In genomic region chr12:85955127-85955526, GRCh38 we compare ENCODE assay signal across 15 cellular contexts.
DNase-seq lines count a peak whose midpoint lies in the region; ATAC-seq and TF ChIP-seq lines count a peak whose summit lies in the region.
"Had no signal": no experiment of that assay in that cellular context is flagged by ENCODE, and none has a peak within 500 bp of the region (broad histone marks: within the 10 kb centered on the region; RNA-seq: fewer than 3 reads in every experiment).

No MANE protein-coding gene starts in this region.

- H3K36me3 ChIP-seq in GM23248 (ENCODE audit: low read depth), result no peaks in the 10 kb centered on the region
- H3K36me3 ChIP-seq: BLaER1 treated with 17β-estradiol and CSF1 and Interleukin-3, amounts not matched to agents 10 nM and 100 nM; neutrophil had no signal

- no peak overlapping the region for H3K4me3 ChIP-seq in GM23248
- H3K4me3 ChIP-seq in fibroblast of villous mesenchyme (ENCODE audit: low read depth, low read length), result no peak overlapping the region
- H3K4me3 ChIP-seq: BLaER1 treated with 17β-estradiol and CSF1 and Interleukin-3, amounts not matched to agents 10 nM and 100 nM; SK-N-MC had no signal

- H3K9me2 ChIP-seq in GM23248 (ENCODE audit: insufficient read depth), result no peaks in the 10 kb centered on the region

- no peak overlapping the region for H3K4me2 ChIP-seq in GM23248 (ENCODE audit: unreplicated experiment)
- H3K4me2 ChIP-seq: BLaER1 treated with 17β-estradiol and CSF1 and Interleukin-3, amounts not matched to agents 10 nM and 100 nM had no signal

- DNase-seq in GM23248, result peak; percentile 3
- peak; percentile 42 for DNase-seq in SK-MEL-5 (ENCODE audit: low read depth, low spot score)
- peak; percentile 10 for DNase-seq in fibroblast of villous mesenchyme (ENCODE audit: low read depth)
- DNase-seq in AML-193 (lab: John Stamatoyannopoulos, UW), result no peak
- DNase-seq: activated T-cell treated with anti-CD3 and anti-CD28 coated beads, Interleukin-2, amount 50 U/mL, for 24 hours; foreskin fibroblast; KG1; left cardiac atrium had no signal

- peak overlapping the region; percentile 20 for H3K27ac ChIP-seq in 22Rv1
- H3K27ac ChIP-seq in GM23248, result no peak overlapping the region
- H3K27ac ChIP-seq: BLaER1 treated with 17β-estradiol and CSF1 and Interleukin-3, amounts not matched to agents 10 nM and 100 nM; neutrophil; SK-N-MC had no signal

- no peak overlapping the region for H2AFZ ChIP-seq in GM23248

- H4K20me1 ChIP-seq in GM23248 (ENCODE audit: insufficient read depth), result no peaks in the 10 kb centered on the region
- H4K20me1 ChIP-seq: BLaER1 treated with 17β-estradiol and CSF1 and Interleukin-3, amounts not matched to agents 10 nM and 100 nM had no signal

- H3K9ac ChIP-seq in GM23248, result no peak overlapping the region
- H3K9ac ChIP-seq: BLaER1 treated with 17β-estradiol and CSF1 and Interleukin-3, amounts not matched to agents 10 nM and 100 nM had no signal

- H3K27me3 ChIP-seq in GM23248 (replicated peaks; ENCODE audit: insufficient read depth), result no peaks in the 10 kb centered on the region
- H3K27me3 ChIP-seq: BLaER1 treated with 17β-estradiol and CSF1 and Interleukin-3, amounts not matched to agents 10 nM and 100 nM; neutrophil had no signal

- TF ChIP-seq CTCF in 22Rv1 (IDR thresholded peaks at IDR 0.05), result peak; percentile 69
- TF ChIP-seq CTCF in fibroblast of villous mesenchyme (IDR thresholded peaks at IDR 0.05; ENCODE audit: insufficient read depth, low read depth, low read length), result peak; percentile 21

- H3K79me2 ChIP-seq in GM23248 (ENCODE audit: insufficient read depth), result no peaks in the 10 kb centered on the region

- H3K4me1 ChIP-seq in GM23248 (ENCODE audit: insufficient read depth), result no peaks in the 10 kb centered on the region
- H3K4me1 ChIP-seq: BLaER1 treated with 17β-estradiol and CSF1 and Interleukin-3, amounts not matched to agents 10 nM and 100 nM had no signal

- no peaks in the 10 kb centered on the region for H3K9me3 ChIP-seq in GM23248 (ENCODE audit: low read depth)
- H3K9me3 ChIP-seq: BLaER1 treated with 17β-estradiol and CSF1 and Interleukin-3, amounts not matched to agents 10 nM and 100 nM; neutrophil had no signal

- no peaks in the 10 kb centered on the region for H3F3A ChIP-seq in GM23248 (ENCODE audit: insufficient read depth)

- ATAC-seq in GM21390 (IDR thresholded peaks at IDR 0.05; ENCODE audit: unreplicated experiment), result no peak
- ATAC-seq in GM19351 (IDR thresholded peaks at IDR 0.05; ENCODE audit: unreplicated experiment), result no peak
- ATAC-seq in GM18858 (IDR thresholded peaks at IDR 0.05; ENCODE audit: unreplicated experiment), result no peak
- ATAC-seq: left cardiac atrium had no signal

- WGBS in GM23248 (ENCODE audit: low coverage in 1 of 2, low lambda C conversion rate in 2 of 2, missing lambda C conversion rate in 2 of 2), 2 experiments, result 24 to 27% methylated on average over 1 of the region's 1 CpG

- in situ Hi-C loops in GM23248 (cut with MboI) (loop anchor here (25.0 kb wide), 1 partner anchor 957 kb away; no protein-coding TSS in a partner anchor), SK-MEL-5 (cut with HindIII; ENCODE audit: low pct_unique_long_range_greater_than_20kb, low sequenced_read_pairs) (no loop called here)

Comparison
In these comparisons a context has a peak if more than half of its experiments do, and no peak if none do; other contexts are left out.
1. DNase-seq: peak in GM23248 (single experiment), SK-MEL-5 (single experiment) and fibroblast of villous mesenchyme (single experiment); none in AML-193 (0 of 2).